11 cellular contexts compared by ENCODE assay signal in the genomic region with DNA sequence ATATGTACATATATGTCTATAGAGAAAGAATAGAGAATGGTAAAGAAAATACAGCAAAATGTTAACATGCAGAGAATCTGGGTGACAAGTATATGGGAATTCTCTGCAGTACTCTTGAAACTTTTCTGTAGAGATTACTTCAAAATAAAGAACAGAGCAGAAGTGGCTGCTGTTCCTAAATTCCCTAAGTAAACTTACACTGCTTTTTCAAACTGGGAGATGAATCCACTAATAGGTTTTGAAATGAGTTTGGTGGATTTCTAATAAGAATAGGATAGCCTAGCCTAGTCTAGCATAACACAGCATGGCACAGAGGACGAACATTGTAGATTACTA. TPM values are rescaled to one million over a fixed set of nuclear protein-coding genes. Genes with fewer than 3 reads are reported as not detected.
DNase-seq lines count a peak whose midpoint lies in the region; ATAC-seq lines count a peak whose summit lies in the region.
"Had no signal": no experiment of that assay in that cellular context is flagged by ENCODE, and none has a peak within 500 bp of the region (broad histone marks: within the 10 kb centered on the region; RNA-seq: fewer than 3 reads in every experiment).

No MANE protein-coding gene starts in this region.

- peaks cover 37% of the 10 kb centered on the region for H3K27me3 Mint-ChIP-seq in CD4-positive, CD25-positive, alpha-beta regulatory T cell
- H3K27me3 Mint-ChIP-seq in activated naive CD8-positive, alpha-beta T cell treated with anti-CD3 and anti-CD28 coated beads for 36 hours = peaks cover 15% of the 10 kb centered on the region

- peak overlapping the region in 3 of 4 donors; percentile 15 to 59 (median 51) for H3K4me3 Mint-ChIP-seq in CD4-positive, CD25-positive, alpha-beta regulatory T cell
- peak overlapping the region; percentile 71 for H3K4me3 Mint-ChIP-seq in activated naive CD8-positive, alpha-beta T cell treated with anti-CD3 and anti-CD28 coated beads for 36 hours

- peaks cover 0 to 4% (median 0%) of the 10 kb centered on the region in 7 donors for H3K9me3 Mint-ChIP-seq in CD4-positive, CD25-positive, alpha-beta regulatory T cell
- no peaks in the 10 kb centered on the region for H3K9me3 Mint-ChIP-seq in activated naive CD8-positive, alpha-beta T cell treated with anti-CD3 and anti-CD28 coated beads for 36 hours

- H3K36me3 ChIP-seq in CD4-positive, CD25-positive, alpha-beta regulatory T cell (ENCODE audit: control insufficient read depth, insufficient read depth, low read length) = no peaks in the 10 kb centered on the region
- H3K36me3 ChIP-seq in muscle layer of duodenum (ENCODE audit: control insufficient read depth in 1 of 2, insufficient read depth in 2 of 2, low read length in 2 of 2) = no peaks in the 10 kb centered on the region

- DNase-seq in CD4-positive, CD25-positive, alpha-beta regulatory T cell = no peak
- DNase-seq in activated naive CD8-positive, alpha-beta T cell treated with anti-CD3 and anti-CD28 coated beads for 36 hours = no peak
- DNase-seq in midbrain (lab: John Stamatoyannopoulos, UW) (no peak), A172 (ENCODE audit: low spot score) (no peak)
- DNase-seq in activated effector memory CD4-positive, alpha-beta T cell treated with Interleukin-2 at 50 U/mL for 16 hours = no peak
- DNase-seq: activated gamma-delta T cell, NCI-H2227 treated with DMSO at 0.1 percent for 48 hours, SW 1271 had no signal

- no peak overlapping the region for H3K27ac ChIP-seq in CD4-positive, CD25-positive, alpha-beta regulatory T cell (ENCODE audit: insufficient read depth, low read length, poor library complexity, severe bottlenecking)
- H3K27ac ChIP-seq in muscle layer of duodenum (ENCODE audit: low read length) = no peak overlapping the region

- ATAC-seq in CD4-positive, CD25-positive, alpha-beta regulatory T cell (ENCODE audit: low read depth in 2 of 2) = no peak
- peak; percentile 10 for ATAC-seq in GM19438 (IDR thresholded peaks at IDR 0.05; ENCODE audit: low read depth, unreplicated experiment)
- ATAC-seq in HG02884 (IDR thresholded peaks at IDR 0.05; ENCODE audit: unreplicated experiment) = no peak

- H3K4me1 ChIP-seq in CD4-positive, CD25-positive, alpha-beta regulatory T cell (ENCODE audit: control insufficient read depth, insufficient read depth, low read length, poor library complexity, severe bottlenecking) = peaks cover 12% of the 10 kb centered on the region
- peaks cover 0 to 15% of the 10 kb centered on the region in 2 donors for H3K4me1 ChIP-seq in muscle layer of duodenum (ENCODE audit: control insufficient read depth in 1 of 2, insufficient read depth in 2 of 2, low read length in 2 of 2)

- H3K36me3 Mint-ChIP-seq in CD4-positive, CD25-positive, alpha-beta regulatory T cell = no peaks in the 10 kb centered on the region
- no peaks in the 10 kb centered on the region for H3K36me3 Mint-ChIP-seq in activated naive CD8-positive, alpha-beta T cell treated with anti-CD3 and anti-CD28 coated beads for 36 hours

- no peak overlapping the region for H3K27ac Mint-ChIP-seq in CD4-positive, CD25-positive, alpha-beta regulatory T cell
- H3K27ac Mint-ChIP-seq in activated naive CD8-positive, alpha-beta T cell treated with anti-CD3 and anti-CD28 coated beads for 36 hours = no peak overlapping the region

- H3K9me3 ChIP-seq in CD4-positive, CD25-positive, alpha-beta regulatory T cell (ENCODE audit: control insufficient read depth in 2 of 2, low read length in 2 of 2) = no peaks in the 10 kb centered on the region
- H3K9me3 ChIP-seq in muscle layer of duodenum (ENCODE audit: control insufficient read depth in 1 of 2, low read length in 2 of 2) = no peaks in the 10 kb centered on the region

- no peak overlapping the region for H3K4me3 ChIP-seq in CD4-positive, CD25-positive, alpha-beta regulatory T cell (ENCODE audit: low read depth, low read length)
- H3K4me3 ChIP-seq in muscle layer of duodenum (ENCODE audit: low read depth in 1 of 2, low read length in 2 of 2) = peak overlapping the region; percentile 56 to 63

- H3K27me3 ChIP-seq in CD4-positive, CD25-positive, alpha-beta regulatory T cell (ENCODE audit: control insufficient read depth, insufficient read depth, low read length) = peaks cover 55% of the 10 kb centered on the region
- H3K27me3 ChIP-seq in muscle layer of duodenum (ENCODE audit: low read depth, low read length) = no peaks in the 10 kb centered on the region

- H3K4me1 Mint-ChIP-seq in CD4-positive, CD25-positive, alpha-beta regulatory T cell = peaks cover 0 to 12% (median 10%) of the 10 kb centered on the region in 4 donors
- peaks cover 10% of the 10 kb centered on the region for H3K4me1 Mint-ChIP-seq in activated naive CD8-positive, alpha-beta T cell treated with anti-CD3 and anti-CD28 coated beads for 36 hours

RNA-seq across cellular contexts. Expression of a gene that starts 0.5 kb away (rescaled TPM):
- 0.22 TPM for total RNA-seq in CD4-positive, CD25-positive, alpha-beta regulatory T cell
- polyA plus RNA-seq in CD4-positive, CD25-positive, alpha-beta regulatory T cell = under 1 TPM in 3 of 4 donors, not detected in 1; 0.25 to 0.69 (median 0.33) TPM
- 1 to 10 TPM; 1.6 to 2.8 TPM for total RNA-seq in activated naive CD8-positive, alpha-beta T cell treated with anti-CD3 and anti-CD28 coated beads for 36 hours
- total RNA-seq in A172 (2014; rRNA removed; shearing (Covaris generic)) = 0.02 TPM in 1 of 2 replicates, not detected in the other

RNA-seq across cellular contexts. Expression of a gene that starts 42.3 kb away (rescaled TPM):
- 0.94 TPM for total RNA-seq in CD4-positive, CD25-positive, alpha-beta regulatory T cell
- polyA plus RNA-seq in CD4-positive, CD25-positive, alpha-beta regulatory T cell = under 1 TPM; 0.02 to 0.22 (median 0.10) TPM
- total RNA-seq in activated naive CD8-positive, alpha-beta T cell treated with anti-CD3 and anti-CD28 coated beads for 36 hours = not detected
- total RNA-seq in A172 (2014; rRNA removed; shearing (Covaris generic)) = not detected in 2 replicates
